In genomic region chr15:42556550-42557207, GRCh38 we compare ENCODE assay signal across 6 cellular contexts. TPM values are rescaled to one million over a fixed set of nuclear protein-coding genes. Genes with fewer than 3 reads are reported as not detected.
DNase-seq lines count a peak whose midpoint lies in the region; ATAC-seq and TF ChIP-seq lines count a peak whose summit lies in the region.
"Not testable (repeated sequence)": the region's sequence is repeated elsewhere in the genome, so short reads cannot be mapped to it uniquely, and the experiment has no call there.

No MANE protein-coding gene starts in this region.

- intact Hi-C loops in right cardiac atrium (cut with DNase I), result loop anchor here in 1 of 4 donors (10.0 kb wide), 1 partner anchor 88 kb away; no protein-coding TSS in a partner anchor
- intact Hi-C loops in sigmoid colon (cut with DNase I); thyroid gland (cut with DNase I): not testable (repeated sequence)

- POLR2A ChIA-PET in RWPE1 (lab: Yijun Ruan, JAX; ENCODE audit: low non-redundant PET), result not testable (repeated sequence)

- H3K27ac Mint-ChIP-seq in memory B cell, result not testable (repeated sequence)

- not testable (repeated sequence) for TF ChIP-seq CTCF in RWPE1 (conservative IDR thresholded peaks at IDR 0.05; ENCODE audit: low read depth); gastroesophageal sphincter (IDR thresholded peaks at IDR 0.05); sigmoid colon (IDR thresholded peaks at IDR 0.05); thyroid gland (IDR thresholded peaks at IDR 0.05)

- peak overlapping the region; percentile 16 for H3K27ac ChIP-seq in RWPE1
- H3K27ac ChIP-seq in gastroesophageal sphincter; right cardiac atrium (ENCODE audit: low read length); thyroid gland: not testable (repeated sequence)
- peak overlapping the region in 1 of 4 donors; percentile 5 for H3K27ac ChIP-seq in sigmoid colon

- WGBS in gastroesophageal sphincter (ENCODE audit: low coverage in 1 of 2), 2 donors, result 86 to 100% methylated on average over 2 to 6 of the region's 12 CpGs
- WGBS in right cardiac atrium, result 95% methylated on average over 11 of the region's 12 CpGs
- WGBS in sigmoid colon, 2 donors, result 96 to 98% methylated on average over 11 of the region's 12 CpGs
- 94 to 96% methylated on average over 12 of the region's 12 CpGs for WGBS in thyroid gland, 2 donors

- not testable (repeated sequence) for H3K4me3 Mint-ChIP-seq in memory B cell

- H3K9me3 ChIP-seq in gastroesophageal sphincter; right cardiac atrium (ENCODE audit: control insufficient read depth, low read length); sigmoid colon; thyroid gland: not testable (repeated sequence)

- TF ChIP-seq POLR2A in gastroesophageal sphincter (IDR thresholded peaks at IDR 0.05); sigmoid colon (IDR thresholded peaks at IDR 0.05); thyroid gland (IDR thresholded peaks at IDR 0.05): not testable (repeated sequence)

- H3K4me3 ChIP-seq in gastroesophageal sphincter; right cardiac atrium (ENCODE audit: low read length); sigmoid colon; thyroid gland (replicated peaks in 1 of 3): not testable (repeated sequence)

- H3K36me3 ChIP-seq in gastroesophageal sphincter, result peaks cover 0 to 37% of the 10 kb centered on the region in 2 donors
- H3K36me3 ChIP-seq in sigmoid colon, result peaks cover 2 to 38% (median 12%) of the 10 kb centered on the region in 4 donors
- H3K36me3 ChIP-seq in thyroid gland, result peaks cover 11 to 21% of the 10 kb centered on the region in 2 donors

- ATAC-seq in gastroesophageal sphincter (peak; percentile 72), right cardiac atrium (peak; percentile 38 to 48), memory B cell (ENCODE audit: low read depth) (peak; percentile 22)

- H3K4me1 ChIP-seq in gastroesophageal sphincter; right cardiac atrium (ENCODE audit: control insufficient read depth, insufficient read depth, low read length); sigmoid colon; thyroid gland: not testable (repeated sequence)

- not testable (repeated sequence) for H3K27me3 ChIP-seq in gastroesophageal sphincter; right cardiac atrium (ENCODE audit: control insufficient read depth, insufficient read depth); sigmoid colon; thyroid gland

- not testable (repeated sequence) for H3K4me1 Mint-ChIP-seq in memory B cell

- not testable (repeated sequence) for H3K9me3 Mint-ChIP-seq in memory B cell

- not testable (repeated sequence) for H3K27me3 Mint-ChIP-seq in memory B cell

- not testable (repeated sequence) for DNase-seq in RWPE1 (ENCODE audit: low spot score); right cardiac atrium; memory B cell (ENCODE audit: low spot score in 2 of 2)
- DNase-seq in sigmoid colon, result peak; percentile 72
- peak; percentile 18 to 23 for DNase-seq in thyroid gland

- not testable (repeated sequence) for H3K36me3 Mint-ChIP-seq in memory B cell

- TF ChIP-seq EP300 in gastroesophageal sphincter (IDR thresholded peaks at IDR 0.05); sigmoid colon (IDR thresholded peaks at IDR 0.05): not testable (repeated sequence)

- CTCF ChIA-PET in RWPE1 (lab: Yijun Ruan, JAX), result interaction anchor here (0.6 to 0.7 kb wide), 2 partner anchors 19 to 24 kb away, joined by 3 to 4 read pairs; no protein-coding TSS in a partner anchor

RNA-seq across cellular contexts. Expression of gene HAUS2, which starts 8.0 kb away (rescaled TPM):
- total RNA-seq in gastroesophageal sphincter, result 10 to 100 TPM; 15.3 to 42.2 (median 32.3) TPM
- total RNA-seq in right cardiac atrium, result 10 to 100 TPM; 10.0 to 15.2 (median 12.1) TPM
- 12.4 TPM for polyA plus RNA-seq in right cardiac atrium
- 10 to 100 TPM; 18.3 to 24.6 (median 20.1) TPM for total RNA-seq in sigmoid colon
- 10 to 100 TPM; 11.1 to 15.1 (median 12.6) TPM for polyA plus RNA-seq in sigmoid colon
- 10 to 100 TPM; 20.6 to 32.3 (median 25.2) TPM for total RNA-seq in thyroid gland

RNA-seq across cellular contexts. Expression of gene LRRC57, which starts 8.1 kb away (rescaled TPM):
- total RNA-seq in gastroesophageal sphincter, result 10 to 100 TPM; 14.9 to 19.4 (median 15.4) TPM
- total RNA-seq in right cardiac atrium, result 10 to 100 TPM; 11.1 to 17.2 (median 14.4) TPM
- polyA plus RNA-seq in right cardiac atrium, result 7.3 TPM
- 10 to 100 TPM in 3 of 4 donors, 1 to 10 TPM in 1; 9.2 to 24.6 (median 11.4) TPM for total RNA-seq in sigmoid colon
- polyA plus RNA-seq in sigmoid colon, result 10 to 100 TPM in 2 of 3 donors, 1 to 10 TPM in 1; 8.4 to 16.4 (median 11.5) TPM
- total RNA-seq in thyroid gland, result 10 to 100 TPM; 17.1 to 21.2 (median 18.6) TPM

RNA-seq across cellular contexts. Expression of gene STARD9, which starts 18.7 kb away (rescaled TPM):
- total RNA-seq in gastroesophageal sphincter, result 10 to 100 TPM; 15.5 to 78.4 (median 29.1) TPM
- 10 to 100 TPM in 3 of 4 donors, 1 to 10 TPM in 1; 9.9 to 12.0 (median 11.5) TPM for total RNA-seq in right cardiac atrium
- polyA plus RNA-seq in right cardiac atrium, result 8.6 TPM
- total RNA-seq in sigmoid colon, result 100 to 1,000 TPM in 1 of 4 donors, 10 to 100 TPM in 3; 36.4 to 125 (median 49.4) TPM
- polyA plus RNA-seq in sigmoid colon, result 1 to 10 TPM in 1 of 3 donors, under 1 TPM in 2; 0.60 to 5.7 (median 0.69) TPM
- total RNA-seq in thyroid gland, result 10 to 100 TPM in 2 of 4 donors, 1 to 10 TPM in 2; 6.4 to 23.4 (median 10.1) TPM

Comparison
In these comparisons a context has a peak if more than half of its experiments do, and no peak if none do; other contexts are left out.
1. ATAC-seq: peak in every context shown above with its lines; median percentile 72 in gastroesophageal sphincter; 43 in right cardiac atrium; 22 in memory B cell.